Comparison of ENCODE assay signal across 9 cellular contexts in the genomic region with DNA sequence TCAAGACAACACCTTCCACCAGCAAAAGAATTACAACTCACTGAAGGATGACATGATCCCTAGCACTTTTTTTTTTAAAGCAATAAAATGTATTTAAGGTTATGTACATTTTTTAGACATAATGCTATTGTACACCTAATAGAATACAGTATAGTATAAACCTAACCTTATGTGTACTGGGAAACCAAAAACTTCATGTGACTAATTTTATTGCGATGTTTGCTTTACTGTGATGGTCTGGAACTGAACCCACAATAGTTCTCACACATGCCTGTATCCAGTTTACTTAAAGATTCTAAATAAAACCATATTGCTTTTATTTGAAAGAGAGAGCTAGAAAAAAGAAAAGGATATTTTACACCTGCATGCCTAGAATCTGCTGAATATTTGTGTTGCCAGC.
"Had no signal": no experiment of that assay in that cellular context is flagged by ENCODE, and none has a peak within 500 bp of the region (broad histone marks: within the 10 kb centered on the region; RNA-seq: fewer than 3 reads in every experiment).

No MANE protein-coding gene starts in this region.

- DNase-seq: GM23248, GOT3, H7, HFFc6, KBM-7 had no signal

- H3K4me3 ChIP-seq: GM23248, HAP-1 had no signal

- H3K9ac ChIP-seq: GM23248 had no signal

- H3K27ac ChIP-seq: GM23248, HL-60 had no signal

- H3K36me3 ChIP-seq: HAP-1 had no signal

- H3K9me3 ChIP-seq: HAP-1 had no signal

- ATAC-seq: HCT116, HepG2 had no signal

- FAIRE-seq: HepG2 had no signal

- H2AFZ ChIP-seq: GM23248 had no signal
